In genomic region chr2:126792186-126792585, GRCh38 we compare ENCODE assay signal across 20 cellular contexts.
DNase-seq lines count a peak whose midpoint lies in the region; ATAC-seq, FAIRE-seq and TF ChIP-seq lines count a peak whose summit lies in the region.
"Had no signal": no experiment of that assay in that cellular context is flagged by ENCODE, and none has a peak within 500 bp of the region (broad histone marks: within the 10 kb centered on the region; RNA-seq: fewer than 3 reads in every experiment).

No MANE protein-coding gene starts in this region.

- H3K27me3 Mint-ChIP-seq in activated CD8-positive, alpha-beta memory T cell treated with anti-CD3 and anti-CD28 coated beads, Interleukin-2, amount 10 ng/mL, durations not matched to agents 7 days and 5 days, result peaks cover 12% of the 10 kb centered on the region

- FAIRE-seq in bronchial epithelial cell (lab: Jason Lieb, UNC) (peak; percentile 43), frontal cortex (lab: Jason Lieb, UNC) (no peak), D721Med (lab: Jason Lieb, UNC) (no peak)

- no peaks in the 10 kb centered on the region for H3K4me1 Mint-ChIP-seq in activated CD8-positive, alpha-beta memory T cell treated with anti-CD3 and anti-CD28 coated beads, Interleukin-2, amount 10 ng/mL, durations not matched to agents 7 days and 5 days

- H3K36me3 ChIP-seq in bronchial epithelial cell (ENCODE audit: control insufficient read depth, insufficient read depth, low read length), result no peaks in the 10 kb centered on the region
- H3K36me3 ChIP-seq: SJSA1 had no signal

- ATAC-seq in activated CD8-positive, alpha-beta memory T cell treated with anti-CD3 and anti-CD28 coated beads, Interleukin-2, amount 10 ng/mL, durations not matched to agents 7 days and 5 days, result no peak
- ATAC-seq: GM23338 had no signal

- no peak overlapping the region for H3K4me3 Mint-ChIP-seq in activated CD8-positive, alpha-beta memory T cell treated with anti-CD3 and anti-CD28 coated beads, Interleukin-2, amount 10 ng/mL, durations not matched to agents 7 days and 5 days
- H3K4me3 Mint-ChIP-seq: GM23338 had no signal

- no peaks in the 10 kb centered on the region for H3K36me3 Mint-ChIP-seq in activated CD8-positive, alpha-beta memory T cell treated with anti-CD3 and anti-CD28 coated beads, Interleukin-2, amount 10 ng/mL, durations not matched to agents 7 days and 5 days

- no peak overlapping the region for H3K27ac Mint-ChIP-seq in activated CD8-positive, alpha-beta memory T cell treated with anti-CD3 and anti-CD28 coated beads, Interleukin-2, amount 10 ng/mL, durations not matched to agents 7 days and 5 days
- H3K27ac Mint-ChIP-seq: GM23338 had no signal

- TF ChIP-seq CTCF in bronchial epithelial cell (IDR thresholded peaks at IDR 0.05; ENCODE audit: insufficient read depth, low read length, severe bottlenecking) (no peak), D721Med (IDR thresholded peaks at IDR 0.05; ENCODE audit: insufficient read depth, missing control alignments) (no peak)

- DNase-seq in activated CD8-positive, alpha-beta memory T cell treated with anti-CD3 and anti-CD28 coated beads, Interleukin-2, amount 50 U/mL, for 48 hours, result peak; percentile 25
- DNase-seq in activated CD8-positive, alpha-beta memory T cell treated with anti-CD3 and anti-CD28 coated beads, Interleukin-2, amount 10 ng/mL, durations not matched to agents 7 days and 5 days, result no peak
- no peak for DNase-seq in bronchial epithelial cell (ENCODE audit: low read depth)
- peak; percentile 68 for DNase-seq in mesenteric fat pad (ENCODE audit: low spot score)
- DNase-seq in ureter (ENCODE audit: low spot score), result peak; percentile 26
- DNase-seq in frontal cortex (ENCODE audit: low spot score in 2 of 2), result no peak
- no peak for DNase-seq in D721Med (ENCODE audit: insufficient read length, low spot score)
- DNase-seq: Calu3, HCEC 1CT, KBM-7, NCI-H1048, NCI-H1417, NCI-H1694, NCI-H2029 treated with DMSO at 0.1 percent for 48 hours, NCI-H2227 treated with DMSO at 0.1 percent for 48 hours, NCI-H69, Right ventricle myocardium superior, RPMI8226 had no signal

- H3K9me3 Mint-ChIP-seq in activated CD8-positive, alpha-beta memory T cell treated with anti-CD3 and anti-CD28 coated beads, Interleukin-2, amount 10 ng/mL, durations not matched to agents 7 days and 5 days (ENCODE audit: low read depth), result no peaks in the 10 kb centered on the region
- H3K9me3 Mint-ChIP-seq: GM23338 had no signal

- H3K27me3 ChIP-seq in bronchial epithelial cell (ENCODE audit: control insufficient read depth, insufficient read depth, low read length), result no peaks in the 10 kb centered on the region

- CTCF ChIA-PET in activated CD8-positive, alpha-beta memory T cell treated with anti-CD3 and anti-CD28 coated beads, Interleukin-2, amount 10 ng/mL, durations not matched to agents 7 days and 5 days (lab: Charles Lee), result no interaction called here

- no peak overlapping the region for H3K4me3 ChIP-seq in bronchial epithelial cell (ENCODE audit: low read depth, low read length)
- H3K4me3 ChIP-seq: GM23338, SJSA1 had no signal

Comparison
In these comparisons a context has a peak if more than half of its experiments do, and no peak if none do; other contexts are left out.
1. DNase-seq: peak in activated CD8-positive, alpha-beta memory T cell treated with anti-CD3 and anti-CD28 coated beads, Interleukin-2, amount 50 U/mL, for 48 hours (single experiment), mesenteric fat pad (single experiment) and ureter (single experiment); none in activated CD8-positive, alpha-beta memory T cell treated with anti-CD3 and anti-CD28 coated beads, Interleukin-2, amount 10 ng/mL, durations not matched to agents 7 days and 5 days (single experiment), bronchial epithelial cell (single experiment), frontal cortex (0 of 2) and D721Med (single experiment).